Comparison of ENCODE assay signal across 12 cellular contexts in genomic region chr9:123548749-123549545, GRCh38.
DNase-seq lines count a peak whose midpoint lies in the region; ATAC-seq and TF ChIP-seq lines count a peak whose summit lies in the region.
"Had no signal": no experiment of that assay in that cellular context is flagged by ENCODE, and none has a peak within 500 bp of the region (broad histone marks: within the 10 kb centered on the region; RNA-seq: fewer than 3 reads in every experiment).

No MANE protein-coding gene starts in this region.

- intact Hi-C loops in heart left ventricle (cut with DNase I): loop anchor here in 3 of 10 donors (10.0 kb wide), 4 partner anchors 144 to 776 kb away; no protein-coding TSS in a partner anchor
- intact Hi-C loops in activated T-helper 2 cell treated with anti-CD3 and anti-CD28 coated beads, Interferon-gamma antibody, Interleukin-2, Interleukin-4, amounts not matched to agents 10 μg/mL and 5 μg/mL and 100 μg/mL, durations not matched to agents 14 hours and 24 hours and 36 hours (cut with micrococcal nuclease): loop anchor here (10.0 kb wide), 1 partner anchor 376 kb away; no protein-coding TSS in a partner anchor
- intact Hi-C loops in CD4-positive, alpha-beta memory T cell (cut with micrococcal nuclease): loop anchor here (10.0 kb wide), 1 partner anchor 776 kb away; no protein-coding TSS in a partner anchor

- H3K4me3 Mint-ChIP-seq in activated T-helper 2 cell treated with anti-CD3 and anti-CD28 coated beads, Interferon-gamma antibody, Interleukin-2, Interleukin-4, amounts not matched to agents 10 μg/mL and 5 μg/mL and 100 μg/mL, durations not matched to agents 14 hours and 24 hours and 36 hours (ENCODE audit: low read depth): no peak overlapping the region
- H3K4me3 Mint-ChIP-seq in stimulated activated naive CD8-positive, alpha-beta T cell treated with anti-CD3 and anti-CD28 coated beads, Interleukin-15, amount 100 ng/mL, for 72 hours: peak overlapping the region; percentile 12 to 36
- no peak overlapping the region for H3K4me3 Mint-ChIP-seq in CD4-positive, alpha-beta memory T cell
- H3K4me3 Mint-ChIP-seq: memory B cell had no signal

- H3K9me3 ChIP-seq in heart left ventricle: no peaks in the 10 kb centered on the region
- no peaks in the 10 kb centered on the region for H3K9me3 ChIP-seq in right atrium auricular region
- no peaks in the 10 kb centered on the region for H3K9me3 ChIP-seq in CD4-positive, alpha-beta memory T cell (ENCODE audit: control insufficient read depth in 1 of 2, low read length in 2 of 2)

- H3K27ac ChIP-seq in heart left ventricle (no peak overlapping the region), right atrium auricular region (no peak overlapping the region)
- H3K27ac ChIP-seq in CD4-positive, alpha-beta memory T cell (ENCODE audit: low read depth, low read length): no peak overlapping the region
- H3K27ac ChIP-seq: skin epidermis had no signal

- H3K27me3 Mint-ChIP-seq in activated T-helper 2 cell treated with anti-CD3 and anti-CD28 coated beads, Interferon-gamma antibody, Interleukin-2, Interleukin-4, amounts not matched to agents 10 μg/mL and 5 μg/mL and 100 μg/mL, durations not matched to agents 14 hours and 24 hours and 36 hours (ENCODE audit: low read depth): no peaks in the 10 kb centered on the region
- no peaks in the 10 kb centered on the region for H3K27me3 Mint-ChIP-seq in stimulated activated naive CD8-positive, alpha-beta T cell treated with anti-CD3 and anti-CD28 coated beads, Interleukin-15, amount 100 ng/mL, for 72 hours
- H3K27me3 Mint-ChIP-seq in CD4-positive, alpha-beta memory T cell: no peaks in the 10 kb centered on the region
- H3K27me3 Mint-ChIP-seq: memory B cell had no signal

- peaks cover 0 to 6% (median 0%) of the 10 kb centered on the region in 9 donors for H3K36me3 ChIP-seq in heart left ventricle
- no peaks in the 10 kb centered on the region for H3K36me3 ChIP-seq in right atrium auricular region
- H3K36me3 ChIP-seq in CD4-positive, alpha-beta memory T cell (ENCODE audit: insufficient read depth, low read length): no peaks in the 10 kb centered on the region

- no peak for TF ChIP-seq CTCF in heart left ventricle (IDR thresholded peaks at IDR 0.05)
- TF ChIP-seq CTCF in right atrium auricular region (IDR thresholded peaks at IDR 0.05): no peak

- WGBS in heart left ventricle, 4 donors: 75 to 84% (median 80%) methylated on average over 9 of the region's 9 CpGs

- H3K27ac Mint-ChIP-seq in activated T-helper 2 cell treated with anti-CD3 and anti-CD28 coated beads, Interferon-gamma antibody, Interleukin-2, Interleukin-4, amounts not matched to agents 10 μg/mL and 5 μg/mL and 100 μg/mL, durations not matched to agents 14 hours and 24 hours and 36 hours: peak overlapping the region; percentile 59
- peak overlapping the region in 1 of 2 donors; percentile 86 for H3K27ac Mint-ChIP-seq in stimulated activated naive CD8-positive, alpha-beta T cell treated with anti-CD3 and anti-CD28 coated beads, Interleukin-15, amount 100 ng/mL, for 72 hours
- H3K27ac Mint-ChIP-seq in CD4-positive, alpha-beta memory T cell: peak overlapping the region in 1 of 7 donors; percentile 2
- H3K27ac Mint-ChIP-seq: memory B cell had no signal

- no peaks in the 10 kb centered on the region for H3K9me3 Mint-ChIP-seq in activated T-helper 2 cell treated with anti-CD3 and anti-CD28 coated beads, Interferon-gamma antibody, Interleukin-2, Interleukin-4, amounts not matched to agents 10 μg/mL and 5 μg/mL and 100 μg/mL, durations not matched to agents 14 hours and 24 hours and 36 hours
- H3K9me3 Mint-ChIP-seq in stimulated activated naive CD8-positive, alpha-beta T cell treated with anti-CD3 and anti-CD28 coated beads, Interleukin-15, amount 100 ng/mL, for 72 hours: no peaks in the 10 kb centered on the region
- H3K9me3 Mint-ChIP-seq in CD4-positive, alpha-beta memory T cell: no peaks in the 10 kb centered on the region
- H3K9me3 Mint-ChIP-seq: memory B cell had no signal

- POLR2A ChIA-PET in CD4-positive, alpha-beta memory T cell (lab: Charles Lee; ENCODE audit: partially characterized antibody): no interaction called here

- CTCF ChIA-PET in CD4-positive, alpha-beta memory T cell (lab: Charles Lee; ENCODE audit: partially characterized antibody): no interaction called here

- H3K4me1 ChIP-seq in heart left ventricle: peaks cover 0 to 24% (median 0%) of the 10 kb centered on the region in 12 donors
- no peaks in the 10 kb centered on the region for H3K4me1 ChIP-seq in right atrium auricular region
- no peaks in the 10 kb centered on the region for H3K4me1 ChIP-seq in CD4-positive, alpha-beta memory T cell (ENCODE audit: insufficient read depth, low read length)

- DNase-seq in heart left ventricle (no peak), right atrium auricular region (ENCODE audit: low spot score) (no peak), nucleus accumbens (lab: John Stamatoyannopoulos, UW) (peak in 30 of 56 donors; percentile 4 to 83 (median 45)), DMS79 (lab: John Stamatoyannopoulos, UW) (no peak), NCI-H2227 treated with DMSO at 0.1 percent for 48 hours (lab: John Stamatoyannopoulos, UW) (no peak)
- no peak for DNase-seq in activated T-helper 2 cell treated with anti-CD3 and anti-CD28 coated beads, Interferon-gamma antibody, Interleukin-2, Interleukin-4, amounts not matched to agents 10 μg/mL and 5 μg/mL and 100 μg/mL, durations not matched to agents 14 hours and 24 hours and 36 hours (ENCODE audit: low spot score)
- peak in 1 of 2 donors; percentile 50 for DNase-seq in stimulated activated naive CD8-positive, alpha-beta T cell treated with anti-CD3 and anti-CD28 coated beads, Interleukin-15, amount 100 ng/mL, for 72 hours
- DNase-seq in CD4-positive, alpha-beta memory T cell: no peak
- DNase-seq: foreskin fibroblast, NCI-H524 treated with DMSO at 0.1 percent for 48 hours had no signal

- H3K27me3 ChIP-seq in heart left ventricle (no peaks in the 10 kb centered on the region), right atrium auricular region (no peaks in the 10 kb centered on the region)
- H3K27me3 ChIP-seq in CD4-positive, alpha-beta memory T cell (ENCODE audit: insufficient read depth, low read length): no peaks in the 10 kb centered on the region

- peak in 3 of 4 donors; percentile 42 to 65 (median 50) for ATAC-seq in heart left ventricle
- ATAC-seq in stimulated activated naive CD8-positive, alpha-beta T cell treated with anti-CD3 and anti-CD28 coated beads, Interleukin-15, amount 100 ng/mL, for 72 hours: peak; percentile 78

- H3K4me1 Mint-ChIP-seq in activated T-helper 2 cell treated with anti-CD3 and anti-CD28 coated beads, Interferon-gamma antibody, Interleukin-2, Interleukin-4, amounts not matched to agents 10 μg/mL and 5 μg/mL and 100 μg/mL, durations not matched to agents 14 hours and 24 hours and 36 hours (ENCODE audit: low read depth): peaks cover 9% of the 10 kb centered on the region
- peaks cover 33% of the 10 kb centered on the region for H3K4me1 Mint-ChIP-seq in stimulated activated naive CD8-positive, alpha-beta T cell treated with anti-CD3 and anti-CD28 coated beads, Interleukin-15, amount 100 ng/mL, for 72 hours
- peaks cover 0 to 3% (median 0%) of the 10 kb centered on the region in 4 donors for H3K4me1 Mint-ChIP-seq in CD4-positive, alpha-beta memory T cell
- H3K4me1 Mint-ChIP-seq: memory B cell had no signal

- no peak for TF ChIP-seq POLR2A in heart left ventricle (IDR thresholded peaks at IDR 0.05)

- H3K4me3 ChIP-seq in heart left ventricle (no peak overlapping the region), right atrium auricular region (no peak overlapping the region)
- H3K4me3 ChIP-seq in CD4-positive, alpha-beta memory T cell (ENCODE audit: low read length in 2 of 2): no peak overlapping the region
- H3K4me3 ChIP-seq: skin epidermis had no signal

- no peaks in the 10 kb centered on the region for H3K36me3 Mint-ChIP-seq in activated T-helper 2 cell treated with anti-CD3 and anti-CD28 coated beads, Interferon-gamma antibody, Interleukin-2, Interleukin-4, amounts not matched to agents 10 μg/mL and 5 μg/mL and 100 μg/mL, durations not matched to agents 14 hours and 24 hours and 36 hours (ENCODE audit: low read depth)
- H3K36me3 Mint-ChIP-seq in CD4-positive, alpha-beta memory T cell: peaks cover 0 to 11% of the 10 kb centered on the region in 2 donors

Comparison
In these comparisons a context has a peak if more than half of its experiments do, and no peak if none do; other contexts are left out.
1. DNase-seq: peak in nucleus accumbens (30 of 56); none in heart left ventricle (0 of 5), right atrium auricular region (single experiment), activated T-helper 2 cell treated with anti-CD3 and anti-CD28 coated beads, Interferon-gamma antibody, Interleukin-2, Interleukin-4, amounts not matched to agents 10 μg/mL and 5 μg/mL and 100 μg/mL, durations not matched to agents 14 hours and 24 hours and 36 hours (single experiment), DMS79 (single experiment), CD4-positive, alpha-beta memory T cell (0 of 5) and NCI-H2227 treated with DMSO at 0.1 percent for 48 hours (single experiment).
2. H3K4me3 Mint-ChIP-seq: peak in stimulated activated naive CD8-positive, alpha-beta T cell treated with anti-CD3 and anti-CD28 coated beads, Interleukin-15, amount 100 ng/mL, for 72 hours (2 of 2); none in activated T-helper 2 cell treated with anti-CD3 and anti-CD28 coated beads, Interferon-gamma antibody, Interleukin-2, Interleukin-4, amounts not matched to agents 10 μg/mL and 5 μg/mL and 100 μg/mL, durations not matched to agents 14 hours and 24 hours and 36 hours (single experiment) and CD4-positive, alpha-beta memory T cell (0 of 8).